9 cellular contexts compared by ENCODE assay signal in genomic region chr5:35902032-35902681, GRCh38. TPM values are rescaled to one million over a fixed set of nuclear protein-coding genes. Genes with fewer than 3 reads are reported as not detected.
DNase-seq lines count a peak whose midpoint lies in the region; ATAC-seq and TF ChIP-seq lines count a peak whose summit lies in the region.
"Had no signal": no experiment of that assay in that cellular context is flagged by ENCODE, and none has a peak within 500 bp of the region (broad histone marks: within the 10 kb centered on the region; RNA-seq: fewer than 3 reads in every experiment).

No MANE protein-coding gene starts in this region.

- H3K27me3 Mint-ChIP-seq in nephron progenitor cell (ENCODE audit: low read depth, poor library complexity): peaks cover 5% of the 10 kb centered on the region

- peaks cover 28% of the 10 kb centered on the region for H3K4me1 Mint-ChIP-seq in nephron progenitor cell

- H2AFZ ChIP-seq in DND-41 (ENCODE audit: low read depth, low read length): no peak overlapping the region

- intact Hi-C loops in right lobe of liver (cut with DNase I): no loop called here

- H3K9me3 Mint-ChIP-seq in nephron progenitor cell: peaks cover 19% of the 10 kb centered on the region

- DNase-seq in DND-41: peak; percentile 81
- peak; percentile 13 for DNase-seq in adipocyte (ENCODE audit: low read depth)
- no peak for DNase-seq in NCI-H146 (lab: John Stamatoyannopoulos, UW)
- no peak for DNase-seq in nephron progenitor cell
- DNase-seq in right lobe of liver: no peak
- no peak for DNase-seq in NCI-H1930 (lab: John Stamatoyannopoulos, UW)

- no peaks in the 10 kb centered on the region for H3K27me3 ChIP-seq in DND-41 (ENCODE audit: insufficient read depth, low read length, poor library complexity)
- H3K27me3 ChIP-seq in adipocyte (replicated peaks; ENCODE audit: control insufficient read depth, insufficient read depth, low read length): no peaks in the 10 kb centered on the region
- H3K27me3 ChIP-seq in right lobe of liver: no peaks in the 10 kb centered on the region

- no peak for TF ChIP-seq POLR2A in right lobe of liver (IDR thresholded peaks at IDR 0.05)

- H3K36me3 ChIP-seq in DND-41 (ENCODE audit: insufficient read depth, low read length) (peaks cover 7% of the 10 kb centered on the region; the same call in 1 of the 2 replicates), adipocyte (ENCODE audit: control insufficient read depth, insufficient read depth, low read length, severe bottlenecking) (no peaks in the 10 kb centered on the region), right lobe of liver (no peaks in the 10 kb centered on the region)

- H3K4me3 Mint-ChIP-seq in nephron progenitor cell: no peak overlapping the region

- peak overlapping the region in 1 of 2 experiments; percentile 30; a peak in 2 of 4 replicates for H3K4me3 ChIP-seq in DND-41 (ENCODE audit: low read depth in 1 of 2, low read length in 2 of 2)
- no peak overlapping the region for H3K4me3 ChIP-seq in adipocyte (ENCODE audit: low read length)
- H3K4me3 ChIP-seq in right lobe of liver: no peak overlapping the region
- H3K4me3 ChIP-seq: SK-N-MC had no signal

- TF ChIP-seq CTCF in DND-41 (IDR thresholded peaks at IDR 0.05; ENCODE audit: borderline replicate concordance, extremely low read depth, low read length, poor library complexity, severe bottlenecking) (no peak), nephron progenitor cell (IDR thresholded peaks at IDR 0.05) (no peak), right lobe of liver (IDR thresholded peaks at IDR 0.05) (no peak)

- H3K9me3 ChIP-seq in DND-41 (ENCODE audit: insufficient read depth, low read length, severe bottlenecking) (peaks cover 6% of the 10 kb centered on the region), adipocyte (ENCODE audit: control insufficient read depth, low read length) (no peaks in the 10 kb centered on the region), right lobe of liver (no peaks in the 10 kb centered on the region)

- no peaks in the 10 kb centered on the region for H3K36me3 Mint-ChIP-seq in nephron progenitor cell (ENCODE audit: low read depth)

- H3K79me2 ChIP-seq in DND-41 (ENCODE audit: insufficient read depth, low read length): peaks cover 28% of the 10 kb centered on the region

- no peak overlapping the region for H3K27ac Mint-ChIP-seq in nephron progenitor cell

- H3K4me2 ChIP-seq in DND-41 (ENCODE audit: insufficient read depth, low read length): peak overlapping the region; percentile 47

- H3K27ac ChIP-seq in DND-41 (ENCODE audit: low read length) (peak overlapping the region; percentile 95), right lobe of liver (no peak overlapping the region)
- H3K27ac ChIP-seq: SK-N-MC had no signal

- 63% methylated on average over 1 of the region's 2 CpGs for WGBS in right lobe of liver (ENCODE audit: insufficient coverage, low coverage, low lambda C conversion rate, missing lambda C conversion rate)

- ATAC-seq in DND-41 (ENCODE audit: insufficient read depth, low read depth) (peak; percentile 78), GM19395 (IDR thresholded peaks at IDR 0.05; ENCODE audit: unreplicated experiment) (peak; percentile 70), HG03159 (IDR thresholded peaks at IDR 0.05; ENCODE audit: unreplicated experiment) (peak; percentile 57), right lobe of liver (no peak)

- peaks cover 99% of the 10 kb centered on the region for H3K4me1 ChIP-seq in DND-41 (ENCODE audit: insufficient read depth, low read length)
- peaks cover 9% of the 10 kb centered on the region for H3K4me1 ChIP-seq in adipocyte (ENCODE audit: control insufficient read depth, insufficient read depth, low read length)
- no peaks in the 10 kb centered on the region for H3K4me1 ChIP-seq in right lobe of liver

- H3K9ac ChIP-seq in DND-41 (ENCODE audit: low read depth, low read length) (peak overlapping the region; percentile 78), adipocyte (ENCODE audit: low read length) (no peak overlapping the region)

- no peaks in the 10 kb centered on the region for H4K20me1 ChIP-seq in DND-41 (ENCODE audit: insufficient read depth, low read length)

RNA-seq across cellular contexts. Expression of gene CAPSL, which starts 36.3 kb away (rescaled TPM):
- total RNA-seq in right lobe of liver: not detected

RNA-seq across cellular contexts. Expression of gene IL7R, which starts 45.5 kb away (rescaled TPM):
- 1 to 10 TPM in 5 of 6 experiments, under 1 TPM in 1; 0.75 to 7.4 (median 2.2) TPM for total RNA-seq in right lobe of liver

Comparison
In these comparisons a context has a peak if more than half of its experiments do, and no peak if none do; other contexts are left out.
1. ATAC-seq: peak in DND-41 (single experiment), GM19395 (single experiment) and HG03159 (single experiment); none in right lobe of liver (0 of 4).
2. DNase-seq: peak in DND-41 (single experiment) and adipocyte (single experiment); none in NCI-H146 (single experiment), nephron progenitor cell (single experiment), right lobe of liver (0 of 3) and NCI-H1930 (0 of 2).